ENCODE assay signal across 7 cellular contexts in genomic region chr19:37470216-37470615, GRCh38. TPM values are rescaled to one million over a fixed set of nuclear protein-coding genes. Genes with fewer than 3 reads are reported as not detected.
DNase-seq lines count a peak whose midpoint lies in the region; ATAC-seq and TF ChIP-seq lines count a peak whose summit lies in the region.

No MANE protein-coding gene starts in this region.

- in situ Hi-C loops in Panc1 (cut with HindIII; ENCODE audit: low pct_unique_long_range_greater_than_20kb, low sequenced_read_pairs): no loop called here

- intact Hi-C loops in Panc1 (cut with micrococcal nuclease; ENCODE audit: unreplicated experiment): no loop called here
- intact Hi-C loops in esophagus muscularis mucosa (cut with DNase I): loop anchor here (5.0 kb wide), 1 partner anchor 37 kb away; the partner anchor contains the start of gene ZNF793

- TF ChIP-seq EP300 in esophagus muscularis mucosa (IDR thresholded peaks at IDR 0.05): no peak

- POLR2A ChIA-PET in Panc1 (lab: Charles Lee): no interaction called here

- H3K27ac ChIP-seq in Panc1 (ENCODE audit: low read length) (peak overlapping the region; percentile 94), esophagus muscularis mucosa (replicated peaks in 1 of 4) (peak overlapping the region in 3 of 4 donors; percentile 92 to 96 (median 92))
- H3K27ac ChIP-seq in effector memory CD4-positive, alpha-beta T cell (ENCODE audit: insufficient read depth, low read length, poor library complexity, severe bottlenecking): no peak overlapping the region

- WGBS in esophagus muscularis mucosa: 86% methylated on average over 4 of the region's 4 CpGs

- no peaks in the 10 kb centered on the region for H3K36me3 ChIP-seq in Panc1 (ENCODE audit: control insufficient read depth, insufficient read depth, low read length)
- peaks cover 11 to 32% (median 16%) of the 10 kb centered on the region in 4 donors for H3K36me3 ChIP-seq in esophagus muscularis mucosa
- peaks cover 6% of the 10 kb centered on the region for H3K36me3 ChIP-seq in effector memory CD4-positive, alpha-beta T cell (ENCODE audit: control insufficient read depth, insufficient read depth, low read length)

- no peak for TF ChIP-seq POLR2A in esophagus muscularis mucosa (IDR thresholded peaks at IDR 0.05; ENCODE audit: low read depth)

- no peak for ATAC-seq in Panc1
- ATAC-seq in GM19324 (IDR thresholded peaks at IDR 0.05; ENCODE audit: low FRiP score, unreplicated experiment): no peak

- BruUV-seq in Panc1 (replicated peaks; lab: Mats Ljungman, UMichigan): TSS peak; percentile 52

- TF ChIP-seq CTCF in GM12864 (IDR thresholded peaks at IDR 0.05; ENCODE audit: low read depth, low read length, missing control alignments): no peak
- no peak for TF ChIP-seq CTCF in Panc1 (IDR thresholded peaks at IDR 0.05)
- no peak for TF ChIP-seq CTCF in esophagus muscularis mucosa (IDR thresholded peaks at IDR 0.05)

- peaks cover 7% of the 10 kb centered on the region; the same call in 1 of the 2 replicates for H3K4me1 ChIP-seq in Panc1 (ENCODE audit: control insufficient read depth, insufficient read depth, low read length)
- peaks cover 16 to 34% (median 34%) of the 10 kb centered on the region in 4 donors for H3K4me1 ChIP-seq in esophagus muscularis mucosa
- H3K4me1 ChIP-seq in effector memory CD4-positive, alpha-beta T cell (ENCODE audit: control insufficient read depth, insufficient read depth, low read length, poor library complexity, severe bottlenecking): peaks cover 5% of the 10 kb centered on the region

- H3K4me3 ChIP-seq in GM12864 (ENCODE audit: low read depth, low read length) (peak overlapping the region; percentile 62; the same call in 1 of the 2 replicates), Panc1 (ENCODE audit: low read depth in 2 of 2, low read length in 2 of 2) (peak overlapping the region; percentile 85 to 93), esophagus muscularis mucosa (peak overlapping the region; percentile 73 to 94 (median 84))
- no peak overlapping the region for H3K4me3 ChIP-seq in effector memory CD4-positive, alpha-beta T cell (ENCODE audit: insufficient read depth, low read depth, low read length, poor library complexity, severe bottlenecking)

- H3K9me3 ChIP-seq in Panc1 (ENCODE audit: control insufficient read depth, insufficient read depth, low read depth, low read length) (peaks cover 31% of the 10 kb centered on the region; the same call in 1 of the 2 replicates), esophagus muscularis mucosa (peaks cover 0 to 10% (median 7%) of the 10 kb centered on the region in 4 donors)
- peaks cover 3% of the 10 kb centered on the region for H3K9me3 ChIP-seq in effector memory CD4-positive, alpha-beta T cell (ENCODE audit: control insufficient read depth, low read length)

- H3K27me3 ChIP-seq in Panc1 (ENCODE audit: control insufficient read depth, insufficient read depth, low read length): no peaks in the 10 kb centered on the region
- H3K27me3 ChIP-seq in esophagus muscularis mucosa: no peaks in the 10 kb centered on the region
- H3K27me3 ChIP-seq in effector memory CD4-positive, alpha-beta T cell (replicated peaks; ENCODE audit: control insufficient read depth, insufficient read depth, low read length, poor library complexity, severe bottlenecking): no peaks in the 10 kb centered on the region

- DNase-seq in GM12864 (ENCODE audit: low read depth): no peak
- no peak for DNase-seq in Panc1 (ENCODE audit: low read depth, low spot score)
- DNase-seq in esophagus muscularis mucosa (ENCODE audit: extremely low spot score): no peak
- DNase-seq in retina: peak; percentile 4
- DNase-seq in effector memory CD4-positive, alpha-beta T cell: no peak
- no peak for DNase-seq in nucleus accumbens (lab: John Stamatoyannopoulos, UW)

- CTCF ChIA-PET in Panc1 (lab: Charles Lee): no interaction called here

RNA-seq across cellular contexts. Expression of gene ZNF570, which starts 1.1 kb away (rescaled TPM):
- total RNA-seq in Panc1 (2021; ENCODE audit: unreplicated experiment) (10.1 TPM), esophagus muscularis mucosa (10 to 100 TPM in 1 of 4 donors, 1 to 10 TPM in 3; 7.8 to 10.9 (median 8.9) TPM)
- polyA plus RNA-seq in Panc1 (2012; ENCODE audit: insufficient read length): 4.9 TPM

RNA-seq across cellular contexts. Expression of gene ZNF569, which starts 3.0 kb away (rescaled TPM):
- total RNA-seq in Panc1 (2021; ENCODE audit: unreplicated experiment): 15.6 TPM
- 6.1 TPM for polyA plus RNA-seq in Panc1 (2012; ENCODE audit: insufficient read length)
- 10 to 100 TPM in 1 of 4 donors, 1 to 10 TPM in 3; 5.6 to 11.6 (median 7.7) TPM for total RNA-seq in esophagus muscularis mucosa

RNA-seq across cellular contexts. Expression of gene ZNF793, which starts 36.5 kb away (rescaled TPM):
- total RNA-seq in Panc1 (2021; ENCODE audit: unreplicated experiment) (10.1 TPM), esophagus muscularis mucosa (1 to 10 TPM; 3.0 to 7.1 (median 5.3) TPM)
- 6.0 TPM for polyA plus RNA-seq in Panc1 (2012; ENCODE audit: insufficient read length)
